Comparison of ENCODE assay signal across 1 cellular context in the genomic region with DNA sequence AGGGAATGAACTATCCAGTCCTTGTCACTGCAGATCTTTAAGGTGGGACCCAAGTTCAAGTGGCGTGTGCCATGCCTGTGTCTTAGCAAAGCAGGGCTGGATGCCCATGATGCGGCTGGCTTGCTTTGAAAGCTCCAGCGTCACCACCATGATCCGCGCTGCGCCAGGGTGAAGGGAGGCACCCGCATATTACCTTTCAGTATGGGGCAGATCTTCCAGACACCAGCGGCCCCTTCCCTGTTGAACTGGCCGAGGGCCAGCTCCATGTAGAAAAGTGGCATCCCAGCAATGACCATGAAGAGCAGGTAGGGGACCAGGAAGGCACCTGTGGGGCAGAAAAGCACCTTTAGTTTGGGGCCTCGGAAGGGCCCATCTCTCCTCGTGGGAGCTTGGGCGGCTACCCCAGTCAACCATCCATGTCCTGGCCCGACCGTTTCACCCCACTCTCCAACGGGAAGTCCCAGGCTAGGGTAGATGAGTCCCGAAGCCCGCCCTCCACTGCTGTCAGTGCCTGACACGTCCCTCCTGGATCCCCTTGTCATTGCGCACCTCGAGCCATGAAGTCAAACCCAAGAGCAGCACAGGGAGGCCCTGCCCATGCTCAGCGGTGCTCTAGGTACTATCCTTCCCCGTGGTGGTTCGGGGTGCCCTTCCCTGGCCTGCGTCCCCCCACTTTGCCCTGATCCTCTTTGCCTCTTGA.
TF ChIP-seq lines count a peak whose summit lies in the region.

No MANE protein-coding gene starts in this region.

TF ChIP-seq in H1, 55 proteins besides CTCF, POLR2A, EP300 and RAD21 (continued from another document):
- TF ChIP-seq, protein P1, sequence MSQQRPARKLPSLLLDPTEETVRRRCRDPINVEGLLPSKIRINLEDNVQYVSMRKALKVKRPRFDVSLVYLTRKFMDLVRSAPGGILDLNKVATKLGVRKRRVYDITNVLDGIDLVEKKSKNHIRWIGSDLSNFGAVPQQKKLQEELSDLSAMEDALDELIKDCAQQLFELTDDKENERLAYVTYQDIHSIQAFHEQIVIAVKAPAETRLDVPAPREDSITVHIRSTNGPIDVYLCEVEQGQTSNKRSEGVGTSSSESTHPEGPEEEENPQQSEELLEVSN (IDR thresholded peaks at IDR 0.05): no peak
- TF ChIP-seq FOSL1 (IDR thresholded peaks at IDR 0.05; ENCODE audit: insufficient read depth, low read depth, low read length) (no peak), CHD2 (IDR thresholded peaks at IDR 0.05; ENCODE audit: low read length) (no peak), PHF8 (conservative IDR thresholded peaks at IDR 0.05; ENCODE audit: low read depth, low read length) (no peak), TAF7 (optimal IDR thresholded peaks at IDR 0.05; ENCODE audit: borderline replicate concordance, low read depth, low read length) (no peak), CREB1 (IDR thresholded peaks at IDR 0.05) (no peak), SIRT6 (IDR thresholded peaks at IDR 0.05; ENCODE audit: low read length) (no peak), RNF2 (IDR thresholded peaks at IDR 0.05; ENCODE audit: borderline replicate concordance, low read depth, low read length, missing control alignments, poor library complexity, severe bottlenecking) (no peak), SAP30 (IDR thresholded peaks at IDR 0.05; ENCODE audit: insufficient read depth, insufficient replicate concordance, low read length) (no peak)
